ENCODE assay signal across 19 cellular contexts in the genomic region with DNA sequence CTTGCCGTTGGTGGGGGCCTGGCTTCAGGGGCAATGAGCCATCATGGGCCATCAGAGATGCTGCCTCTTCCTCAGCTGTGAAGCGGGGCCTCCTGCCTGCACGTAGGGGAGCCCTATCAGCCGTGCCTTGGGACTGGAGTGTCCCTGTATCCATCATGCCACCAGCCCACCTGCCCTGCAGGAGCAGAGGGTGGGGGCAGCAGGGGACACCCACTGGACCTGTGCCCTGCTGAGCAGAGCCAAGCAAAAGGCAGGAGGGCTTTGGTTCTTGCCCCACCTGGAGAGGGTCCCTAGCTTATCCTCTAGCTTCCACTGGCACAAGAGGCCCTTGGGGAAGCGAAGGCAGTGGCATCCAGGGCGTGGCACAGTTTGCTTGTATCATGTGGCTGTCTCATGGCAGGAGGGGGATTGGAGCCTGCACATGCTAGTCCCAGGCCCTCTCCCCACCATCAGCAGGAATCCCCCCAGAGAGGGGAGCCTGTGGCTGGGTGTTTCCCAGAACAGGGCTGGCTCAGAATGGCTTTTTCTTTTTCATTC. TPM values are rescaled to one million over a fixed set of nuclear protein-coding genes. Genes with fewer than 3 reads are reported as not detected.
DNase-seq lines count a peak whose midpoint lies in the region; ATAC-seq, FAIRE-seq and TF ChIP-seq lines count a peak whose summit lies in the region.
"Had no signal": no experiment of that assay in that cellular context is flagged by ENCODE, and none has a peak within 500 bp of the region (broad histone marks: within the 10 kb centered on the region; RNA-seq: fewer than 3 reads in every experiment).

No MANE protein-coding gene starts in this region.

- 69% methylated on average over 4 of the region's 6 CpGs for WGBS in A549 (ENCODE audit: missing lambda C conversion rate)
- whole genome bisulfite sequencing in HepG2 (ENCODE audit: low lambda C conversion rate) = no CpG with 5 or more reads among the region's 6 CpGs
- 80 to 85% (median 81%) methylated on average over 6 of the region's 6 CpGs for WGBS in ovary, 3 donors

- no peak for DNase-seq in A549 (ENCODE audit: low read depth in 1 of 2, low spot score in 1 of 2)
- peak; percentile 54 for DNase-seq in H7
- no peak for DNase-seq in HepG2 (ENCODE audit: low spot score)
- no peak for DNase-seq in GM12891 (ENCODE audit: insufficient read length, low spot score)
- DNase-seq in ovary = no peak
- DNase-seq: AML-193, COR-L47, DMS 273 treated with DMSO at 0.1 percent for 48 hours, DND-41, H9, NCI-H1092 treated with DMSO at 0.1 percent for 48 hours, NCI-H2081, NCI-H446 treated with DMSO at 0.1 percent for 48 hours, NCI-H69, SHP77 had no signal

- ATAC-seq in A549 (no peak), HepG2 (no peak), GM21381 (IDR thresholded peaks at IDR 0.05; ENCODE audit: unreplicated experiment) (no peak)
- ATAC-seq: Panc1 had no signal

- FAIRE-seq in A549 (lab: Jason Lieb, UNC) = no peak
- no peak for FAIRE-seq in HepG2 (lab: Jason Lieb, UNC)
- FAIRE-seq in GM12891 (lab: Jason Lieb, UNC) = no peak

- intact Hi-C loops in HepG2 (cut with micrococcal nuclease; ENCODE audit: unreplicated experiment) (no loop called here), ovary (cut with DNase I) (no loop called here)

- H3K4me2 ChIP-seq in A549 (0 out of 3 replicates have a peak overlapping the region, but pooled peaks have one; percentile 18), HepG2 (ENCODE audit: low read depth, low read length) (no peak overlapping the region)

- H3K4me1 ChIP-seq in A549 (peaks cover 43% of the 10 kb centered on the region), HepG2 (ENCODE audit: insufficient read depth, low read length) (peaks cover 70% of the 10 kb centered on the region), skeletal muscle tissue (ENCODE audit: control insufficient read depth in 3 of 3, insufficient read depth in 3 of 3, low read length in 3 of 3) (peaks cover 79 to 97% (median 86%) of the 10 kb centered on the region in 3 donors), ovary (ENCODE audit: insufficient read depth) (no peaks in the 10 kb centered on the region)

- BruUV-seq in HepG2 (replicated peaks; lab: Mats Ljungman, UMichigan) = no TSS peak

- in situ Hi-C loops in HepG2 (cut with HindIII; ENCODE audit: extremely low pct_ligation_motif_present, low pct_unique_long_range_greater_than_20kb) = no loop called here

- H3K27me3 ChIP-seq in H7 (ENCODE audit: control insufficient read depth, insufficient read depth, low read length) (no peaks in the 10 kb centered on the region), HepG2 (ENCODE audit: control insufficient read depth in 1 of 2, insufficient read depth in 2 of 2, low read length in 2 of 2) (no peaks in the 10 kb centered on the region), skeletal muscle tissue (ENCODE audit: control insufficient read depth in 3 of 3, insufficient read depth in 3 of 3, low read length in 3 of 3) (no peaks in the 10 kb centered on the region), ovary (no peaks in the 10 kb centered on the region)

- CTCF ChIA-PET in A549 (lab: Yijun Ruan, JAX) = interaction anchor here (1.0 to 7.0 kb wide), 3 partner anchors 10 to 617 kb away, joined by 3 to 65 read pairs (median 5); partner anchors contain the start of gene ADSS1
- CTCF ChIA-PET in HepG2 (lab: Yijun Ruan, JAX; ENCODE audit: low intra/inter-chr PET ratio, low total read pairs) = no interaction called here

- H3K9ac ChIP-seq in HepG2 (ENCODE audit: insufficient read depth, low read depth, low read length) (no peak overlapping the region), skeletal muscle tissue (ENCODE audit: low read depth in 1 of 3, low read length in 3 of 3) (peak overlapping the region; percentile 46 to 95 (median 83))

- TF ChIP-seq POLR2A in A549 (IDR thresholded peaks at IDR 0.05; ENCODE audit: low read length) = no peak
- TF ChIP-seq POLR2A in HepG2 (IDR thresholded peaks at IDR 0.05; ENCODE audit: insufficient read depth in 1 of 2, low read depth in 2 of 2, low read length in 2 of 2) = no peak
- no peak for TF ChIP-seq POLR2A in GM12891 (IDR thresholded peaks at IDR 0.05; ENCODE audit: low read depth, low read length)
- no peak for TF ChIP-seq POLR2A in ovary (IDR thresholded peaks at IDR 0.05)

- POLR2A ChIA-PET in A549 (lab: Yijun Ruan, JAX) = interaction anchor here (1.0 kb wide), 1 partner anchor 18 kb away, joined by 3 read pairs; no protein-coding TSS in a partner anchor
- POLR2A ChIA-PET in HepG2 (lab: Yijun Ruan, JAX) = interaction anchor here (1.4 to 7.7 kb wide), 3 partner anchors 9 to 46 kb away, joined by 3 to 68 read pairs (median 4); partner anchors contain the start of gene SIVA1

- TF ChIP-seq EP300 in A549 (IDR thresholded peaks at IDR 0.05) = no peak
- TF ChIP-seq EP300 in HepG2 (IDR thresholded peaks at IDR 0.05; ENCODE audit: low read depth in 2 of 2, low read length in 2 of 2) = no peak
- no peak for TF ChIP-seq EP300 in HepG2 (CRISPR knock-in tag; IDR thresholded peaks at IDR 0.05; ENCODE audit: borderline replicate concordance)
- no peak for TF ChIP-seq EP300 in ovary (IDR thresholded peaks at IDR 0.05)

- TF ChIP-seq CTCF in A549 (IDR thresholded peaks at IDR 0.05) (no peak), HepG2 (CRISPR knock-in tag; IDR thresholded peaks at IDR 0.05) (no peak), ovary (IDR thresholded peaks at IDR 0.05) (no peak)

- TF ChIP-seq RAD21 in A549 (conservative IDR thresholded peaks at IDR 0.05 in 1 of 2, IDR thresholded peaks at IDR 0.05 in 1 of 2) = no peak
- no peak for TF ChIP-seq RAD21 in HepG2 (CRISPR knock-in tag; IDR thresholded peaks at IDR 0.05)

- H4K20me1 ChIP-seq in HepG2 (ENCODE audit: insufficient read depth, low read length) = no peaks in the 10 kb centered on the region

- H3K27ac ChIP-seq in A549 (peak overlapping the region; percentile 74 to 89; a peak in 4 of 6 replicates), HepG2 (ENCODE audit: extremely low read length, insufficient read depth, low read length) (peak overlapping the region; percentile 79), skeletal muscle tissue (ENCODE audit: low read depth, low read length) (peak overlapping the region; percentile 96), ovary (no peak overlapping the region)
- H3K27ac ChIP-seq: SK-N-MC had no signal

- no peak overlapping the region for H3K4me3 ChIP-seq in A549
- no peak overlapping the region for H3K4me3 ChIP-seq in H7 (ENCODE audit: insufficient read depth, low read depth, low read length)
- no peak overlapping the region for H3K4me3 ChIP-seq in HepG2 (replicated peaks in 1 of 3; ENCODE audit: insufficient read depth in 1 of 3, low read depth in 2 of 3, low read length in 3 of 3)
- peak overlapping the region in 2 of 3 donors; percentile 6 to 9 for H3K4me3 ChIP-seq in skeletal muscle tissue (ENCODE audit: low read length in 3 of 3)
- H3K4me3 ChIP-seq in ovary = no peak overlapping the region
- H3K4me3 ChIP-seq: SK-N-MC had no signal

- no peaks in the 10 kb centered on the region for H3K79me2 ChIP-seq in HepG2 (ENCODE audit: insufficient read depth, low read length)

- H3K36me3 ChIP-seq in H7 (replicated peaks; ENCODE audit: control insufficient read depth, insufficient read depth, low read length) = no peaks in the 10 kb centered on the region
- no peaks in the 10 kb centered on the region; a peak in 1 of 5 replicates for H3K36me3 ChIP-seq in HepG2 (replicated peaks in 1 of 2; ENCODE audit: control insufficient read depth in 1 of 2, insufficient read depth in 2 of 2, low read length in 2 of 2)
- H3K36me3 ChIP-seq in skeletal muscle tissue (ENCODE audit: control insufficient read depth in 3 of 3, insufficient read depth in 3 of 3, low read length in 3 of 3) = peaks cover 10 to 20% (median 19%) of the 10 kb centered on the region in 3 donors
- H3K36me3 ChIP-seq in ovary = no peaks in the 10 kb centered on the region

- no peak overlapping the region for H2AFZ ChIP-seq in HepG2 (ENCODE audit: low read length)

- H3K9me3 ChIP-seq in A549 = no peaks in the 10 kb centered on the region
- H3K9me3 ChIP-seq in HepG2 (ENCODE audit: low read length) = no peaks in the 10 kb centered on the region
- H3K9me3 ChIP-seq in skeletal muscle tissue (ENCODE audit: control insufficient read depth in 3 of 3, low read length in 3 of 3) = no peaks in the 10 kb centered on the region
- H3K9me3 ChIP-seq in ovary = no peaks in the 10 kb centered on the region

RNA-seq across cellular contexts. Expression of gene ADSS1, which starts 10.1 kb away (rescaled TPM):
- polyA plus RNA-seq in A549 (2011; rRNA removed) (8.8 and 10.1 TPM in 2 replicates), A549 (2017; fragmentation: RNase III; extraction: RNeasy Plus Mini Kit Qiagen cat#74134 plus additional on column Dnase treatment) (6.2 to 8.3 TPM (median 7.4 TPM) in 3 replicates), HepG2 (2011; rRNA removed) (36.7 and 45.2 TPM in 2 replicates), ovary (1 to 10 TPM; 4.1 to 4.9 TPM)
- polyA plus RNA-seq in A549 (2012; cell fraction: cytosol; rRNA removed) = 6.0 and 6.2 TPM in 2 replicates
- 17.9 and 19.6 TPM in 2 replicates for polyA plus RNA-seq in A549 (2012; cell fraction: nucleus; rRNA removed)
- 6.5 and 9.5 TPM in 2 replicates for polyA minus RNA-seq in A549 (2011; rRNA and poly(A)+ RNA removed)
- 10.3 and 11.2 TPM in 2 replicates for total RNA-seq in H7 (2014; rRNA removed; shearing (Covaris generic))
- total RNA-seq in HepG2 (2016; rRNA removed; fragmentation: Illumina TruSeq; extraction: Trizol) (0.98 and 1.0 TPM in 2 replicates), skeletal muscle tissue (89.8 TPM), ovary (1 to 10 TPM; 2.6 to 9.8 (median 3.8) TPM)
- 0.81 and 1.1 TPM in 2 replicates for total RNA-seq in HepG2 (2016; cell fraction: cytosol; rRNA removed; fragmentation: Illumina TruSeq; extraction: Trizol; ENCODE audit: low read depth)
- 0.56 and 1.3 TPM in 2 replicates for total RNA-seq in HepG2 (2016; cell fraction: insoluble cytoplasmic fraction; rRNA removed; fragmentation: Illumina TruSeq; extraction: Trizol)
- 1.6 and 1.9 TPM in 2 replicates for total RNA-seq in HepG2 (2016; cell fraction: membrane; rRNA removed; fragmentation: Illumina TruSeq; extraction: Trizol)
- total RNA-seq in HepG2 (2016; cell fraction: nucleus; rRNA removed; fragmentation: Illumina TruSeq; extraction: Trizol) = 1.3 and 1.5 TPM in 2 replicates
- 20.7 and 22.4 TPM in 2 replicates for polyA plus RNA-seq in HepG2 (2011; cell fraction: cytosol; rRNA removed)
- 219 and 230 TPM in 2 replicates for polyA plus RNA-seq in HepG2 (2011; cell fraction: nucleus; rRNA removed)
- polyA plus RNA-seq in HepG2 (2012) = 37.3 and 46.9 TPM in 2 replicates
- 0.70 and 1.5 TPM in 2 replicates for polyA plus RNA-seq in HepG2 (2016; cell fraction: cytosol; fragmentation: Illumina TruSeq; extraction: Trizol; ENCODE audit: low read depth)
- polyA plus RNA-seq in HepG2 (2016; cell fraction: insoluble cytoplasmic fraction; fragmentation: Illumina TruSeq; extraction: Trizol; ENCODE audit: low read depth) = 1.3 and 2.2 TPM in 2 replicates
- polyA plus RNA-seq in HepG2 (2016; cell fraction: membrane; fragmentation: Illumina TruSeq; extraction: Trizol; ENCODE audit: low read depth) = 1.5 and 2.0 TPM in 2 replicates
- 3.7 and 4.4 TPM in 2 replicates for polyA plus RNA-seq in HepG2 (2016; cell fraction: nucleus; fragmentation: Illumina TruSeq; extraction: Trizol; ENCODE audit: insufficient read depth, low read depth)
- 12.3 and 14.1 TPM in 2 replicates for polyA minus RNA-seq in HepG2 (2011; rRNA and poly(A)+ RNA removed; ENCODE audit: low replicate concordance)
- 6.8 and 7.6 TPM in 2 replicates for polyA minus RNA-seq in HepG2 (2011; cell fraction: cytosol; rRNA and poly(A)+ RNA removed)
- polyA minus RNA-seq in HepG2 (2011; cell fraction: nucleus; rRNA and poly(A)+ RNA removed) = 30.6 and 31.2 TPM in 2 replicates
- 0.21 TPM for polyA plus RNA-seq in GM12891 (2012; ENCODE audit: low read depth, missing spikeins)

RNA-seq across cellular contexts. Expression of gene SIVA1, which starts 18.8 kb away (rescaled TPM):
- polyA plus RNA-seq in A549 (2011; rRNA removed) (90.0 and 94.2 TPM in 2 replicates), A549 (2017; fragmentation: RNase III; extraction: RNeasy Plus Mini Kit Qiagen cat#74134 plus additional on column Dnase treatment) (157 to 169 TPM (median 163 TPM) in 3 replicates), HepG2 (2011; rRNA removed) (123 and 142 TPM in 2 replicates), ovary (100 to 1,000 TPM in 1 of 2 donors, 1 to 10 TPM in 1; 2.4 to 249 TPM)
- 477 and 601 TPM in 2 replicates for polyA plus RNA-seq in A549 (2012; cell fraction: cytosol; rRNA removed)
- 376 and 581 TPM in 2 replicates for polyA plus RNA-seq in A549 (2012; cell fraction: nucleus; rRNA removed)
- polyA minus RNA-seq in A549 (2011; rRNA and poly(A)+ RNA removed) = 12.3 and 14.4 TPM in 2 replicates
- total RNA-seq in H7 (2014; rRNA removed; shearing (Covaris generic)) = 206 and 249 TPM in 2 replicates
- total RNA-seq in HepG2 (2016; rRNA removed; fragmentation: Illumina TruSeq; extraction: Trizol) (153 and 186 TPM in 2 replicates), skeletal muscle tissue (51.7 TPM), ovary (100 to 1,000 TPM in 3 of 7 donors, 10 to 100 TPM in 4; 85.7 to 385 (median 91.6) TPM)
- total RNA-seq in HepG2 (2016; cell fraction: cytosol; rRNA removed; fragmentation: Illumina TruSeq; extraction: Trizol; ENCODE audit: low read depth) = 171 and 229 TPM in 2 replicates
- total RNA-seq in HepG2 (2016; cell fraction: insoluble cytoplasmic fraction; rRNA removed; fragmentation: Illumina TruSeq; extraction: Trizol) = 166 and 191 TPM in 2 replicates
- 186 and 219 TPM in 2 replicates for total RNA-seq in HepG2 (2016; cell fraction: membrane; rRNA removed; fragmentation: Illumina TruSeq; extraction: Trizol)
- total RNA-seq in HepG2 (2016; cell fraction: nucleus; rRNA removed; fragmentation: Illumina TruSeq; extraction: Trizol) = 86.2 and 101 TPM in 2 replicates
- polyA plus RNA-seq in HepG2 (2011; cell fraction: cytosol; rRNA removed) = 108 and 239 TPM in 2 replicates
- polyA plus RNA-seq in HepG2 (2011; cell fraction: nucleus; rRNA removed) = 125 and 162 TPM in 2 replicates
- polyA plus RNA-seq in HepG2 (2012) = 61.3 and 68.1 TPM in 2 replicates
- polyA plus RNA-seq in HepG2 (2016; cell fraction: cytosol; fragmentation: Illumina TruSeq; extraction: Trizol; ENCODE audit: low read depth) = 162 and 202 TPM in 2 replicates
- 128 and 130 TPM in 2 replicates for polyA plus RNA-seq in HepG2 (2016; cell fraction: insoluble cytoplasmic fraction; fragmentation: Illumina TruSeq; extraction: Trizol; ENCODE audit: low read depth)
- polyA plus RNA-seq in HepG2 (2016; cell fraction: membrane; fragmentation: Illumina TruSeq; extraction: Trizol; ENCODE audit: low read depth) = 134 and 168 TPM in 2 replicates
- 129 and 133 TPM in 2 replicates for polyA plus RNA-seq in HepG2 (2016; cell fraction: nucleus; fragmentation: Illumina TruSeq; extraction: Trizol; ENCODE audit: insufficient read depth, low read depth)
- 49.5 and 64.5 TPM in 2 replicates for polyA minus RNA-seq in HepG2 (2011; rRNA and poly(A)+ RNA removed; ENCODE audit: low replicate concordance)
- 22.7 and 31.5 TPM in 2 replicates for polyA minus RNA-seq in HepG2 (2011; cell fraction: cytosol; rRNA and poly(A)+ RNA removed)
- polyA minus RNA-seq in HepG2 (2011; cell fraction: nucleus; rRNA and poly(A)+ RNA removed) = 17.3 and 18.4 TPM in 2 replicates
- polyA plus RNA-seq in GM12891 (2012; ENCODE audit: low read depth, missing spikeins) = 76.5 TPM

RNA-seq across cellular contexts. Expression of gene INF2, which starts 44.7 kb away (rescaled TPM):
- polyA plus RNA-seq in A549 (2011; rRNA removed) (23.6 and 24.7 TPM in 2 replicates), A549 (2017; fragmentation: RNase III; extraction: RNeasy Plus Mini Kit Qiagen cat#74134 plus additional on column Dnase treatment) (71.2 to 76.6 TPM (median 72.0 TPM) in 3 replicates), HepG2 (2011; rRNA removed) (26.4 and 33.4 TPM in 2 replicates), ovary (10 to 100 TPM in 1 of 2 donors, 1 to 10 TPM in 1; 6.3 to 18.4 TPM)
- 68.4 and 94.0 TPM in 2 replicates for polyA plus RNA-seq in A549 (2012; cell fraction: cytosol; rRNA removed)
- polyA plus RNA-seq in A549 (2012; cell fraction: nucleus; rRNA removed) = 224 and 375 TPM in 2 replicates
- polyA minus RNA-seq in A549 (2011; rRNA and poly(A)+ RNA removed) = 19.6 and 27.7 TPM in 2 replicates
- total RNA-seq in H7 (2014; rRNA removed; shearing (Covaris generic)) = 62.8 and 78.6 TPM in 2 replicates
- total RNA-seq in HepG2 (2016; rRNA removed; fragmentation: Illumina TruSeq; extraction: Trizol) (16.4 and 18.1 TPM in 2 replicates), skeletal muscle tissue (14.6 TPM), ovary (10 to 100 TPM; 15.1 to 40.7 (median 22.2) TPM)
- total RNA-seq in HepG2 (2016; cell fraction: cytosol; rRNA removed; fragmentation: Illumina TruSeq; extraction: Trizol; ENCODE audit: low read depth) = 11.2 and 14.6 TPM in 2 replicates
- total RNA-seq in HepG2 (2016; cell fraction: insoluble cytoplasmic fraction; rRNA removed; fragmentation: Illumina TruSeq; extraction: Trizol) = 17.0 and 18.3 TPM in 2 replicates
- 23.4 and 24.7 TPM in 2 replicates for total RNA-seq in HepG2 (2016; cell fraction: membrane; rRNA removed; fragmentation: Illumina TruSeq; extraction: Trizol)
- total RNA-seq in HepG2 (2016; cell fraction: nucleus; rRNA removed; fragmentation: Illumina TruSeq; extraction: Trizol) = 17.7 and 25.0 TPM in 2 replicates
- polyA plus RNA-seq in HepG2 (2011; cell fraction: cytosol; rRNA removed) = 14.8 and 26.4 TPM in 2 replicates
- 229 and 296 TPM in 2 replicates for polyA plus RNA-seq in HepG2 (2011; cell fraction: nucleus; rRNA removed)
- 28.4 and 33.9 TPM in 2 replicates for polyA plus RNA-seq in HepG2 (2012)
- 13.6 and 14.2 TPM in 2 replicates for polyA plus RNA-seq in HepG2 (2016; cell fraction: cytosol; fragmentation: Illumina TruSeq; extraction: Trizol; ENCODE audit: low read depth)
- polyA plus RNA-seq in HepG2 (2016; cell fraction: insoluble cytoplasmic fraction; fragmentation: Illumina TruSeq; extraction: Trizol; ENCODE audit: low read depth) = 20.2 and 25.5 TPM in 2 replicates
- 17.5 and 20.7 TPM in 2 replicates for polyA plus RNA-seq in HepG2 (2016; cell fraction: membrane; fragmentation: Illumina TruSeq; extraction: Trizol; ENCODE audit: low read depth)
- 61.5 and 67.7 TPM in 2 replicates for polyA plus RNA-seq in HepG2 (2016; cell fraction: nucleus; fragmentation: Illumina TruSeq; extraction: Trizol; ENCODE audit: insufficient read depth, low read depth)
- polyA minus RNA-seq in HepG2 (2011; rRNA and poly(A)+ RNA removed; ENCODE audit: low replicate concordance) = 34.0 and 46.7 TPM in 2 replicates
- polyA minus RNA-seq in HepG2 (2011; cell fraction: cytosol; rRNA and poly(A)+ RNA removed) = 23.8 and 25.1 TPM in 2 replicates
- 29.2 and 32.3 TPM in 2 replicates for polyA minus RNA-seq in HepG2 (2011; cell fraction: nucleus; rRNA and poly(A)+ RNA removed)
- polyA plus RNA-seq in GM12891 (2012; ENCODE audit: low read depth, missing spikeins) = 15.6 TPM

Comparison
In these comparisons a context has a peak if more than half of its experiments do, and no peak if none do; other contexts are left out.
1. H3K27ac ChIP-seq: peak in A549 (2 of 2), HepG2 (single experiment) and skeletal muscle tissue (single experiment); none in ovary (0 of 2).
2. H3K4me3 ChIP-seq: peak in skeletal muscle tissue (2 of 3); none in A549 (single experiment), H7 (single experiment), HepG2 (0 of 3) and ovary (single experiment).